ENCODE assay signal across 20 cellular contexts in the genomic region with DNA sequence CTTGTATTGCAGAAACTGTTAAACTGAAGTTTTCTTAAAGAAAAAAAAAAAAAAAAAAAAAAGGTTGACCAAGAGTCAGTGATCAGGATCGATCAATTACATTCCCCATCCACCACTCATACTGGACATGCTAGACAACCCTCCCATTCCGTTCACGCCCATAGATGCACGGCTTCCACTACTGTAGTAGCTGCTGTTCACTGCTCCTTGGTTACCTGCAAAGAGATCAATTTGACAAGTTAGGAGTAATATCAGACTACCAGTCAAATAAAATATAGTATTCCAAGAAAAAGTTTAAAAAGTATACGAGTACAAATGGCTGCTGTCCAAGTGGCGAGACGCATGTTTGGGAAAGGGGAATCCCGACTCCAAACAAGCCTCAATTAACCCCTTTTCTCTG. TPM values are rescaled to one million over a fixed set of nuclear protein-coding genes. Genes with fewer than 3 reads are reported as not detected.
A peak's percentile ranks its signal among the peaks of the same experiment; 100 is the strongest.
DNase-seq lines count a peak whose midpoint lies in the region; ATAC-seq, FAIRE-seq and TF ChIP-seq lines count a peak whose summit lies in the region.
"Had no signal": no experiment of that assay in that cellular context is flagged by ENCODE, and none has a peak within 500 bp of the region (broad histone marks: within the 10 kb centered on the region; RNA-seq: fewer than 3 reads in every experiment).

No MANE protein-coding gene starts in this region.

- no peak for TF ChIP-seq CTCF in neural crest cell (conservative IDR thresholded peaks at IDR 0.05)

- POLR2A ChIA-PET in activated naive CD8-positive, alpha-beta T cell treated with anti-CD3 and anti-CD28 coated beads, Interleukin-2, amount 10 ng/mL, durations not matched to agents 7 days and 5 days (lab: Charles Lee) = interaction anchor here (0.6 to 12.2 kb wide), 6 partner anchors 8 to 125 kb away, joined by 3 to 144 read pairs (median 5); a partner anchor contains a TSS

- ATAC-seq in CD4-positive, CD25-positive, alpha-beta regulatory T cell (ENCODE audit: low read depth in 2 of 2) = no peak
- ATAC-seq in activated naive CD8-positive, alpha-beta T cell treated with anti-CD3 and anti-CD28 coated beads, Interleukin-2, amount 10 ng/mL, durations not matched to agents 7 days and 5 days (ENCODE audit: low read depth) = no peak
- ATAC-seq in GM21423 (IDR thresholded peaks at IDR 0.05; ENCODE audit: unreplicated experiment) = no peak

- H3K27me3 Mint-ChIP-seq in CD4-positive, CD25-positive, alpha-beta regulatory T cell = no peaks in the 10 kb centered on the region
- no peaks in the 10 kb centered on the region for H3K27me3 Mint-ChIP-seq in activated naive CD8-positive, alpha-beta T cell treated with anti-CD3 and anti-CD28 coated beads, Interleukin-2, amount 10 ng/mL, durations not matched to agents 7 days and 5 days
- peaks cover 52% of the 10 kb centered on the region for H3K27me3 Mint-ChIP-seq in neural crest cell (ENCODE audit: low read depth)

- H2AFZ ChIP-seq in GM23248 = no peak overlapping the region

- peaks cover 24 to 76% (median 55%) of the 10 kb centered on the region in 4 donors for H3K4me1 Mint-ChIP-seq in CD4-positive, CD25-positive, alpha-beta regulatory T cell
- peaks cover 55% of the 10 kb centered on the region for H3K4me1 Mint-ChIP-seq in activated naive CD8-positive, alpha-beta T cell treated with anti-CD3 and anti-CD28 coated beads, Interleukin-2, amount 10 ng/mL, durations not matched to agents 7 days and 5 days
- H3K4me1 Mint-ChIP-seq in neural crest cell = peaks cover 65% of the 10 kb centered on the region

- H3K36me3 Mint-ChIP-seq in CD4-positive, CD25-positive, alpha-beta regulatory T cell = peaks cover 69% of the 10 kb centered on the region
- peaks cover 54% of the 10 kb centered on the region for H3K36me3 Mint-ChIP-seq in activated naive CD8-positive, alpha-beta T cell treated with anti-CD3 and anti-CD28 coated beads, Interleukin-2, amount 10 ng/mL, durations not matched to agents 7 days and 5 days
- H3K36me3 Mint-ChIP-seq in neural crest cell (ENCODE audit: low read depth) = peaks cover 62% of the 10 kb centered on the region

- H3K9me3 ChIP-seq in CD4-positive, CD25-positive, alpha-beta regulatory T cell (ENCODE audit: control insufficient read depth in 2 of 2, low read length in 2 of 2) = no peaks in the 10 kb centered on the region
- H3K9me3 ChIP-seq in GM23248 (ENCODE audit: low read depth) = no peaks in the 10 kb centered on the region
- H3K9me3 ChIP-seq: Peyer's patch, thoracic aorta had no signal

- 61 to 63% methylated on average over 8 of the region's 8 CpGs for WGBS in GM23248 (ENCODE audit: low coverage in 1 of 2, low lambda C conversion rate in 2 of 2, missing lambda C conversion rate in 2 of 2), 2 experiments

- in situ Hi-C loops in GM23248 (cut with MboI) = no loop called here

- peak overlapping the region; percentile 17 for H3K27ac ChIP-seq in CD4-positive, CD25-positive, alpha-beta regulatory T cell (ENCODE audit: insufficient read depth, low read length, poor library complexity, severe bottlenecking)
- peak overlapping the region; percentile 2; the same call in 1 of the 2 replicates for H3K27ac ChIP-seq in GM23248
- H3K27ac ChIP-seq: KMS-11, Peyer's patch, thoracic aorta had no signal

- no peak overlapping the region for H3K4me2 ChIP-seq in GM23248 (ENCODE audit: unreplicated experiment)
- H3K4me2 ChIP-seq: KMS-11 had no signal

- H3K9me3 Mint-ChIP-seq in CD4-positive, CD25-positive, alpha-beta regulatory T cell = no peaks in the 10 kb centered on the region
- H3K9me3 Mint-ChIP-seq in activated naive CD8-positive, alpha-beta T cell treated with anti-CD3 and anti-CD28 coated beads, Interleukin-2, amount 10 ng/mL, durations not matched to agents 7 days and 5 days = no peaks in the 10 kb centered on the region
- no peaks in the 10 kb centered on the region for H3K9me3 Mint-ChIP-seq in neural crest cell

- H3K4me1 ChIP-seq in CD4-positive, CD25-positive, alpha-beta regulatory T cell (ENCODE audit: control insufficient read depth, insufficient read depth, low read length, poor library complexity, severe bottlenecking) = peaks cover 38% of the 10 kb centered on the region
- H3K4me1 ChIP-seq in GM23248 (ENCODE audit: insufficient read depth) = peaks cover 15% of the 10 kb centered on the region; the same call in 1 of the 2 replicates

- no peak overlapping the region for H3K4me3 ChIP-seq in CD4-positive, CD25-positive, alpha-beta regulatory T cell (ENCODE audit: low read depth, low read length)
- H3K4me3 ChIP-seq in GM23248 = no peak overlapping the region
- H3K4me3 ChIP-seq: Peyer's patch, thoracic aorta had no signal

- no peak overlapping the region for H3K4me3 Mint-ChIP-seq in CD4-positive, CD25-positive, alpha-beta regulatory T cell
- no peak overlapping the region for H3K4me3 Mint-ChIP-seq in activated naive CD8-positive, alpha-beta T cell treated with anti-CD3 and anti-CD28 coated beads, Interleukin-2, amount 10 ng/mL, durations not matched to agents 7 days and 5 days
- H3K4me3 Mint-ChIP-seq in neural crest cell = peak overlapping the region; percentile 82

- H3K79me2 ChIP-seq in GM23248 (ENCODE audit: insufficient read depth) = peaks cover 81% of the 10 kb centered on the region

- H3F3A ChIP-seq in GM23248 (ENCODE audit: insufficient read depth) = peaks cover 97% of the 10 kb centered on the region

- H3K9ac ChIP-seq in GM23248 = no peak overlapping the region
- H3K9ac ChIP-seq: KMS-11 had no signal

- no peaks in the 10 kb centered on the region for H3K27me3 ChIP-seq in CD4-positive, CD25-positive, alpha-beta regulatory T cell (ENCODE audit: control insufficient read depth, insufficient read depth, low read length)
- H3K27me3 ChIP-seq in GM23248 (replicated peaks; ENCODE audit: insufficient read depth) = no peaks in the 10 kb centered on the region
- H3K27me3 ChIP-seq: Peyer's patch had no signal

- FAIRE-seq in GM12891 (lab: Jason Lieb, UNC) = no peak
- FAIRE-seq: endometrium had no signal

- peaks cover 38% of the 10 kb centered on the region for H4K20me1 ChIP-seq in GM23248 (ENCODE audit: insufficient read depth)

- no peak for TF ChIP-seq POLR2A in GM12891 (IDR thresholded peaks at IDR 0.05; ENCODE audit: low read depth, low read length)

- H3K36me3 ChIP-seq in CD4-positive, CD25-positive, alpha-beta regulatory T cell (ENCODE audit: control insufficient read depth, insufficient read depth, low read length) = peaks cover 97% of the 10 kb centered on the region
- H3K36me3 ChIP-seq in GM23248 (ENCODE audit: low read depth) = peaks cover 96% of the 10 kb centered on the region

- no peak overlapping the region for H3K27ac Mint-ChIP-seq in CD4-positive, CD25-positive, alpha-beta regulatory T cell
- H3K27ac Mint-ChIP-seq in activated naive CD8-positive, alpha-beta T cell treated with anti-CD3 and anti-CD28 coated beads, Interleukin-2, amount 10 ng/mL, durations not matched to agents 7 days and 5 days = no peak overlapping the region
- no peak overlapping the region for H3K27ac Mint-ChIP-seq in neural crest cell (ENCODE audit: unreplicated experiment)

- no peak for DNase-seq in CD4-positive, CD25-positive, alpha-beta regulatory T cell
- DNase-seq in GM23248 = no peak
- DNase-seq in activated naive CD8-positive, alpha-beta T cell treated with anti-CD3 and anti-CD28 coated beads, Interleukin-2, amount 10 ng/mL, durations not matched to agents 7 days and 5 days = peak; percentile 2
- DNase-seq in neural crest cell (ENCODE audit: low read depth, low spot score) = no peak
- no peak for DNase-seq in GM12891 (ENCODE audit: insufficient read length, low spot score)
- no peak for DNase-seq in NOMO-1 (lab: John Stamatoyannopoulos, UW; ENCODE audit: unreplicated experiment in 2 of 2)
- DNase-seq in NCI-H524 treated with DMSO at 0.1 percent for 48 hours (lab: John Stamatoyannopoulos, UW) = no peak
- DNase-seq: activated CD4-positive, alpha-beta T cell treated with anti-CD3 and anti-CD28 coated beads, Interleukin-2, amount 50 U/mL, for 48 hours; AML-193; kidney glomerular epithelial cell; midbrain; NCI-H2171; NCI-H748 treated with DMSO at 0.1 percent for 48 hours; nucleus accumbens; Peyer's patch; stimulated activated CD4-positive, alpha-beta T cell treated with anti-CD3 and anti-CD28 coated beads, Interleukin-4, amount 100 ng/mL, for 1 hour had no signal

- H3K9me2 ChIP-seq in GM23248 (ENCODE audit: insufficient read depth) = no peaks in the 10 kb centered on the region

TF ChIP-seq in GM12891, 5 proteins besides CTCF, POLR2A, EP300 and RAD21:
- TF ChIP-seq POU2F2 (IDR thresholded peaks at IDR 0.05; ENCODE audit: low read depth, low read length) = no peak
- no peak for TF ChIP-seq SPI1 (IDR thresholded peaks at IDR 0.05; ENCODE audit: low read depth, low read length)
- no peak for TF ChIP-seq TAF1 (IDR thresholded peaks at IDR 0.05; ENCODE audit: low read depth, low read length)
- no peak for TF ChIP-seq POLR2AphosphoS5 (IDR thresholded peaks at IDR 0.05; ENCODE audit: low read depth, low read length)
- TF ChIP-seq PAX5 (IDR thresholded peaks at IDR 0.05; ENCODE audit: insufficient read depth, low read length, severe bottlenecking) = no peak

RNA-seq across cellular contexts. Expression of a gene that starts 8.7 kb away (rescaled TPM):
- 2,049 TPM for total RNA-seq in CD4-positive, CD25-positive, alpha-beta regulatory T cell
- polyA plus RNA-seq in CD4-positive, CD25-positive, alpha-beta regulatory T cell = 100 to 1,000 TPM; 102 to 155 (median 130) TPM
- 220 and 271 TPM in 2 replicates for total RNA-seq in GM23248 (2014; rRNA removed; shearing (Covaris generic))
- 145 and 163 TPM in 2 replicates for polyA plus RNA-seq in GM23248 (2016; fragmentation: Nextera tagmentation; extraction: Ambion mirVana)
- total RNA-seq in activated naive CD8-positive, alpha-beta T cell treated with anti-CD3 and anti-CD28 coated beads, Interleukin-2, amount 10 ng/mL, durations not matched to agents 7 days and 5 days = 1,000 to 10,000 TPM; 1,103 to 1,162 TPM
- 1,155 and 1,166 TPM in 2 replicates for total RNA-seq in neural crest cell
- polyA plus RNA-seq in GM12891 (2012; ENCODE audit: low read depth, missing spikeins) = 386 TPM
